ENCODE assay signal across 10 cellular contexts in the genomic region with DNA sequence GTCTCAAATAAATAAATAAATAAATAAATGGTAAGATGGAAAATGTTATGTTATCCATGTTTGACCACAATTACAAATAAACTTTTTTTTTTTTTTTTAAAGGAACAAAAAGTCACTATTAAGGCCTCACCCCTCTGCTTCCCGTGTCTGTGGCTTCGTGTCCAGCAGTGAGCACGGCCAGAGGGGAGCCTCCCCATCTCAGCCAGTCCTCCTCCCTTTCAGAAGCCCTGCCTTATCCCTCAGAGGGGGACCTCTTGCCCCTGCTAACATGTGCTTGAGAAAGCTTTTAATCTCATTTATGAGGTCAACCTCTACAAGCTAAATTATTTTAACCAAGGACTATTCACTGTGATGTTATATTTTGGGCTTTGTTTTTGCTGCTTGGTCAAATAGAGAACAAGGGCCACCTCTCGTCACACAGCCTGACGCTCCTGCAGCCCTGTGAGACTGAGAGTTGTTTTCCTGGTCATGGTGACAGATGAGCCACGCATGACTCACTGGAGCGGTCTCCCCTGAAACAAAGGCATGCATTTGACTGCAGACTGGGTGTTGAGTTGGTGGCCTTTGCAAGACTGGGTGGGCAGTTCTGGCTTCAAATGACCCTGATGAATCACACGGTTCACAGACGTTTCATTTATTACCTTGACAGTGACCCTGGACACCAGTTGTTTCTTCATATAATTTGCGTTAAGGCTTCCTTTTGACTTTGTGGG.
DNase-seq lines count a peak whose midpoint lies in the region; TF ChIP-seq lines count a peak whose summit lies in the region.
"Had no signal": no experiment of that assay in that cellular context is flagged by ENCODE, and none has a peak within 500 bp of the region (broad histone marks: within the 10 kb centered on the region; RNA-seq: fewer than 3 reads in every experiment).

No MANE protein-coding gene starts in this region.

- H3K27me3 ChIP-seq in neural progenitor cell: no peaks in the 10 kb centered on the region

- H3K36me3 Mint-ChIP-seq in activated T-helper 2 cell treated with anti-CD3 and anti-CD28 coated beads, Interferon-gamma antibody, Interleukin-2, Interleukin-4, amounts not matched to agents 10 μg/mL and 5 μg/mL and 100 μg/mL, durations not matched to agents 14 hours and 24 hours and 36 hours (ENCODE audit: low read depth): peaks cover 51% of the 10 kb centered on the region
- H3K36me3 Mint-ChIP-seq in neural progenitor cell: peaks cover 16% of the 10 kb centered on the region

- peaks cover 47% of the 10 kb centered on the region for H3K4me1 Mint-ChIP-seq in activated T-helper 2 cell treated with anti-CD3 and anti-CD28 coated beads, Interferon-gamma antibody, Interleukin-2, Interleukin-4, amounts not matched to agents 10 μg/mL and 5 μg/mL and 100 μg/mL, durations not matched to agents 14 hours and 24 hours and 36 hours (ENCODE audit: low read depth)
- H3K4me1 Mint-ChIP-seq in neural progenitor cell: peaks cover 36% of the 10 kb centered on the region
- H3K4me1 Mint-ChIP-seq: activated B cell treated with CpG ODN at 0.5 μM for 24 hours had no signal

- H3F3A ChIP-seq in neural progenitor cell (ENCODE audit: low read depth): peaks cover 11% of the 10 kb centered on the region

- H3K9ac ChIP-seq in neural progenitor cell: no peak overlapping the region

- peak overlapping the region; percentile 39 for H3K4me3 Mint-ChIP-seq in activated T-helper 2 cell treated with anti-CD3 and anti-CD28 coated beads, Interferon-gamma antibody, Interleukin-2, Interleukin-4, amounts not matched to agents 10 μg/mL and 5 μg/mL and 100 μg/mL, durations not matched to agents 14 hours and 24 hours and 36 hours (ENCODE audit: low read depth)
- peak overlapping the region; percentile 31 for H3K4me3 Mint-ChIP-seq in neural progenitor cell
- H3K4me3 Mint-ChIP-seq: activated B cell treated with CpG ODN at 0.5 μM for 24 hours; naive thymus-derived CD4-positive, alpha-beta T cell had no signal

- H3K4me3 ChIP-seq in neural progenitor cell: no peak overlapping the region

- no peak for TF ChIP-seq CTCF in neural progenitor cell (IDR thresholded peaks at IDR 0.05)

- no peak overlapping the region for H3K4me2 ChIP-seq in neural progenitor cell

- no peaks in the 10 kb centered on the region for H3K27me3 Mint-ChIP-seq in activated T-helper 2 cell treated with anti-CD3 and anti-CD28 coated beads, Interferon-gamma antibody, Interleukin-2, Interleukin-4, amounts not matched to agents 10 μg/mL and 5 μg/mL and 100 μg/mL, durations not matched to agents 14 hours and 24 hours and 36 hours (ENCODE audit: low read depth)
- H3K27me3 Mint-ChIP-seq in neural progenitor cell (ENCODE audit: insufficient read depth, low read depth): peaks cover 2% of the 10 kb centered on the region
- H3K27me3 Mint-ChIP-seq: activated B cell treated with CpG ODN at 0.5 μM for 24 hours had no signal

- peak overlapping the region; percentile 99 for H3K27ac Mint-ChIP-seq in activated T-helper 2 cell treated with anti-CD3 and anti-CD28 coated beads, Interferon-gamma antibody, Interleukin-2, Interleukin-4, amounts not matched to agents 10 μg/mL and 5 μg/mL and 100 μg/mL, durations not matched to agents 14 hours and 24 hours and 36 hours
- H3K27ac Mint-ChIP-seq in neural progenitor cell: peak overlapping the region; percentile 7
- H3K27ac Mint-ChIP-seq: activated B cell treated with CpG ODN at 0.5 μM for 24 hours had no signal

- H3K27ac ChIP-seq in neural progenitor cell: no peak overlapping the region

- no peaks in the 10 kb centered on the region for H4K20me1 ChIP-seq in neural progenitor cell (ENCODE audit: low read depth)

- peaks cover 20% of the 10 kb centered on the region for H3K4me1 ChIP-seq in neural progenitor cell

- peaks cover 9% of the 10 kb centered on the region for H3K79me2 ChIP-seq in neural progenitor cell (ENCODE audit: low read depth)

- intact Hi-C loops in activated T-helper 2 cell treated with anti-CD3 and anti-CD28 coated beads, Interferon-gamma antibody, Interleukin-2, Interleukin-4, amounts not matched to agents 10 μg/mL and 5 μg/mL and 100 μg/mL, durations not matched to agents 14 hours and 24 hours and 36 hours (cut with micrococcal nuclease): loop anchor here (1.0 to 10.0 kb wide), 4 partner anchors 23 to 392 kb away; partner anchors contain the start of genes SCAF8 and TIAM2
- intact Hi-C loops in cardiac septum (cut with DNase I): no loop called here

- no peaks in the 10 kb centered on the region for H3K9me3 ChIP-seq in neural progenitor cell (ENCODE audit: low read depth)

- H3K36me3 ChIP-seq in neural progenitor cell: no peaks in the 10 kb centered on the region

- no peaks in the 10 kb centered on the region for H3K9me3 Mint-ChIP-seq in activated T-helper 2 cell treated with anti-CD3 and anti-CD28 coated beads, Interferon-gamma antibody, Interleukin-2, Interleukin-4, amounts not matched to agents 10 μg/mL and 5 μg/mL and 100 μg/mL, durations not matched to agents 14 hours and 24 hours and 36 hours
- no peaks in the 10 kb centered on the region for H3K9me3 Mint-ChIP-seq in neural progenitor cell
- H3K9me3 Mint-ChIP-seq: activated B cell treated with CpG ODN at 0.5 μM for 24 hours; naive thymus-derived CD4-positive, alpha-beta T cell had no signal

- peak; percentile 95 for DNase-seq in Daoy (ENCODE audit: low read depth)
- peak; percentile 90 for DNase-seq in HT-29 (ENCODE audit: low spot score)
- DNase-seq in activated T-helper 2 cell treated with anti-CD3 and anti-CD28 coated beads, Interferon-gamma antibody, Interleukin-2, Interleukin-4, amounts not matched to agents 10 μg/mL and 5 μg/mL and 100 μg/mL, durations not matched to agents 14 hours and 24 hours and 36 hours (ENCODE audit: low spot score): no peak
- no peak for DNase-seq in neural progenitor cell (ENCODE audit: low spot score)
- DNase-seq in NCI-H1092 treated with DMSO at 0.1 percent for 48 hours (lab: John Stamatoyannopoulos, UW): no peak
- DNase-seq in D341Med (ENCODE audit: low spot score): no peak
- DNase-seq in cardiac septum (ENCODE audit: low spot score): no peak
- no peak for DNase-seq in HuH-7 (ENCODE audit: low spot score)
- DNase-seq: activated B cell treated with CpG ODN at 0.5 μM for 24 hours had no signal

- no peak overlapping the region for H2AFZ ChIP-seq in neural progenitor cell (replicated peaks)

Comparison
In these comparisons a context has a peak if more than half of its experiments do, and no peak if none do; other contexts are left out.
1. DNase-seq: peak in Daoy (single experiment) and HT-29 (single experiment); none in activated T-helper 2 cell treated with anti-CD3 and anti-CD28 coated beads, Interferon-gamma antibody, Interleukin-2, Interleukin-4, amounts not matched to agents 10 μg/mL and 5 μg/mL and 100 μg/mL, durations not matched to agents 14 hours and 24 hours and 36 hours (single experiment), neural progenitor cell (single experiment), NCI-H1092 treated with DMSO at 0.1 percent for 48 hours (single experiment), D341Med (single experiment), cardiac septum (single experiment) and HuH-7 (single experiment).